ENCODE assay signal across 2 cellular contexts in the genomic region with DNA sequence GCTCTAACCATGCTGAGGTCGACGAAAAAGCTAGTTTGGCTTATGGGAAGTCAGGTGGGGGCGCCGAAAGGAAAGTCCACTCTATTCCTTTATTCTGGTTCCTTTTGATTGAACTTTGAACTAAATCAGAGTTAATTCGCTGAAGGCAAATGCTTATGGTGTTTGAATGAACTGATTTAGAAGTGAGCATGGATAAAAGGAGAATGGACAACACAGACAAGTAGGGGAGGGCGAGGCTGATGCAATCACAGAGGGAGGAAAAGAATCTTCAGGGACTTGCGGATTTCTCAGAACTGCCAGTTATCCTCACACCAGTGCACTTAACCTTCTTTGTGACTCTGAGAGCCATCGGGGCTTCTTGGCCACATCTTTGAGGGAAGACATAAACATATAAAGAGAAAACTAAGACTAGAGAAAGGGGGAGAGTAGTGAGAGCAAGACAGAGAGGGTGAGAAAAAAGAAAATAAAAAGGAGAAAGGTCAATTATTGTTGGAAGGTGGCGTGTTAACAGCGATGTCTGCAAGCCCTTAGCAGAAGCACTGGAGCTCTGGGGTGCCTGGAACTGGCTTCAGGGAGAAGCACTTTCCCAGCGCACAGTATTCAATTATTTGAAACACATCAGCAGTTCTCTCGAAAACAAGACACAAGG.
A peak's percentile ranks its signal among the peaks of the same experiment; 100 is the strongest.
TF ChIP-seq lines count a peak whose summit lies in the region.

No MANE protein-coding gene starts in this region.

TF ChIP-seq in HEK293, 187 proteins besides CTCF, POLR2A, EP300 and RAD21 (continued from another document and continues in another):
- 0 out of 2 replicates have a peak, but pooled peaks have one; percentile 39 for TF ChIP-seq TRIM28 (IDR thresholded peaks at IDR 0.05; ENCODE audit: borderline replicate concordance, low read length)
- TF ChIP-seq, protein P1, sequence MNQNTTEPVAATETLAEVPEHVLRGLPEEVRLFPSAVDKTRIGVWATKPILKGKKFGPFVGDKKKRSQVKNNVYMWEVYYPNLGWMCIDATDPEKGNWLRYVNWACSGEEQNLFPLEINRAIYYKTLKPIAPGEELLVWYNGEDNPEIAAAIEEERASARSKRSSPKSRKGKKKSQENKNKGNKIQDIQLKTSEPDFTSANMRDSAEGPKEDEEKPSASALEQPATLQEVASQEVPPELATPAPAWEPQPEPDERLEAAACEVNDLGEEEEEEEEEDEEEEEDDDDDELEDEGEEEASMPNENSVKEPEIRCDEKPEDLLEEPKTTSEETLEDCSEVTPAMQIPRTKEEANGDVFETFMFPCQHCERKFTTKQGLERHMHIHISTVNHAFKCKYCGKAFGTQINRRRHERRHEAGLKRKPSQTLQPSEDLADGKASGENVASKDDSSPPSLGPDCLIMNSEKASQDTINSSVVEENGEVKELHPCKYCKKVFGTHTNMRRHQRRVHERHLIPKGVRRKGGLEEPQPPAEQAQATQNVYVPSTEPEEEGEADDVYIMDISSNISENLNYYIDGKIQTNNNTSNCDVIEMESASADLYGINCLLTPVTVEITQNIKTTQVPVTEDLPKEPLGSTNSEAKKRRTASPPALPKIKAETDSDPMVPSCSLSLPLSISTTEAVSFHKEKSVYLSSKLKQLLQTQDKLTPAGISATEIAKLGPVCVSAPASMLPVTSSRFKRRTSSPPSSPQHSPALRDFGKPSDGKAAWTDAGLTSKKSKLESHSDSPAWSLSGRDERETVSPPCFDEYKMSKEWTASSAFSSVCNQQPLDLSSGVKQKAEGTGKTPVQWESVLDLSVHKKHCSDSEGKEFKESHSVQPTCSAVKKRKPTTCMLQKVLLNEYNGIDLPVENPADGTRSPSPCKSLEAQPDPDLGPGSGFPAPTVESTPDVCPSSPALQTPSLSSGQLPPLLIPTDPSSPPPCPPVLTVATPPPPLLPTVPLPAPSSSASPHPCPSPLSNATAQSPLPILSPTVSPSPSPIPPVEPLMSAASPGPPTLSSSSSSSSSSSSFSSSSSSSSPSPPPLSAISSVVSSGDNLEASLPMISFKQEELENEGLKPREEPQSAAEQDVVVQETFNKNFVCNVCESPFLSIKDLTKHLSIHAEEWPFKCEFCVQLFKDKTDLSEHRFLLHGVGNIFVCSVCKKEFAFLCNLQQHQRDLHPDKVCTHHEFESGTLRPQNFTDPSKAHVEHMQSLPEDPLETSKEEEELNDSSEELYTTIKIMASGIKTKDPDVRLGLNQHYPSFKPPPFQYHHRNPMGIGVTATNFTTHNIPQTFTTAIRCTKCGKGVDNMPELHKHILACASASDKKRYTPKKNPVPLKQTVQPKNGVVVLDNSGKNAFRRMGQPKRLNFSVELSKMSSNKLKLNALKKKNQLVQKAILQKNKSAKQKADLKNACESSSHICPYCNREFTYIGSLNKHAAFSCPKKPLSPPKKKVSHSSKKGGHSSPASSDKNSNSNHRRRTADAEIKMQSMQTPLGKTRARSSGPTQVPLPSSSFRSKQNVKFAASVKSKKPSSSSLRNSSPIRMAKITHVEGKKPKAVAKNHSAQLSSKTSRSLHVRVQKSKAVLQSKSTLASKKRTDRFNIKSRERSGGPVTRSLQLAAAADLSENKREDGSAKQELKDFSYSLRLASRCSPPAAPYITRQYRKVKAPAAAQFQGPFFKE (tag by site-specific recombination; IDR thresholded peaks at IDR 0.05; ENCODE audit: borderline replicate concordance) = no peak
- TF ChIP-seq, protein P2, sequence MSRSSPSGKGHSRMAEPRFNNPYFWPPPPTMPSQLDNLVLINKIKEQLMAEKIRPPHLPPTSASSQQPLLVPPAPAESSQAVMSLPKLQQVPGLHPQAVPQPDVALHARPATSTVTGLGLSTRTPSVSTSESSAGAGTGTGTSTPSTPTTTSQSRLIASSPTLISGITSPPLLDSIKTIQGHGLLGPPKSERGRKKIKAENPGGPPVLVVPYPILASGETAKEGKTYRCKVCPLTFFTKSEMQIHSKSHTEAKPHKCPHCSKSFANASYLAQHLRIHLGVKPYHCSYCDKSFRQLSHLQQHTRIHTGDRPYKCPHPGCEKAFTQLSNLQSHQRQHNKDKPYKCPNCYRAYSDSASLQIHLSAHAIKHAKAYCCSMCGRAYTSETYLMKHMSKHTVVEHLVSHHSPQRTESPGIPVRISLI (tag by site-specific recombination; IDR thresholded peaks at IDR 0.05) = no peak
- no peak for TF ChIP-seq ZNF843 (tag by site-specific recombination; IDR thresholded peaks at IDR 0.05)
- TF ChIP-seq GLI4 (tag by site-specific recombination; IDR thresholded peaks at IDR 0.05) = no peak
- TF ChIP-seq ZNF701 (tag by site-specific recombination; IDR thresholded peaks at IDR 0.05) = no peak
- TF ChIP-seq ZNF433 (tag by site-specific recombination; IDR thresholded peaks at IDR 0.05; ENCODE audit: low read depth) = no peak
- no peak for TF ChIP-seq ZBTB17 (tag by site-specific recombination; IDR thresholded peaks at IDR 0.05)
- no peak for TF ChIP-seq ZNF37A (tag by site-specific recombination; IDR thresholded peaks at IDR 0.05)
- TF ChIP-seq ZNF624 (tag by site-specific recombination; IDR thresholded peaks at IDR 0.05) = no peak
- TF ChIP-seq SETDB1 (IDR thresholded peaks at IDR 0.05; ENCODE audit: insufficient read length, low read length) = no peak
- no peak for TF ChIP-seq SP2 (tag by site-specific recombination; IDR thresholded peaks at IDR 0.05)
- TF ChIP-seq, protein P3, sequence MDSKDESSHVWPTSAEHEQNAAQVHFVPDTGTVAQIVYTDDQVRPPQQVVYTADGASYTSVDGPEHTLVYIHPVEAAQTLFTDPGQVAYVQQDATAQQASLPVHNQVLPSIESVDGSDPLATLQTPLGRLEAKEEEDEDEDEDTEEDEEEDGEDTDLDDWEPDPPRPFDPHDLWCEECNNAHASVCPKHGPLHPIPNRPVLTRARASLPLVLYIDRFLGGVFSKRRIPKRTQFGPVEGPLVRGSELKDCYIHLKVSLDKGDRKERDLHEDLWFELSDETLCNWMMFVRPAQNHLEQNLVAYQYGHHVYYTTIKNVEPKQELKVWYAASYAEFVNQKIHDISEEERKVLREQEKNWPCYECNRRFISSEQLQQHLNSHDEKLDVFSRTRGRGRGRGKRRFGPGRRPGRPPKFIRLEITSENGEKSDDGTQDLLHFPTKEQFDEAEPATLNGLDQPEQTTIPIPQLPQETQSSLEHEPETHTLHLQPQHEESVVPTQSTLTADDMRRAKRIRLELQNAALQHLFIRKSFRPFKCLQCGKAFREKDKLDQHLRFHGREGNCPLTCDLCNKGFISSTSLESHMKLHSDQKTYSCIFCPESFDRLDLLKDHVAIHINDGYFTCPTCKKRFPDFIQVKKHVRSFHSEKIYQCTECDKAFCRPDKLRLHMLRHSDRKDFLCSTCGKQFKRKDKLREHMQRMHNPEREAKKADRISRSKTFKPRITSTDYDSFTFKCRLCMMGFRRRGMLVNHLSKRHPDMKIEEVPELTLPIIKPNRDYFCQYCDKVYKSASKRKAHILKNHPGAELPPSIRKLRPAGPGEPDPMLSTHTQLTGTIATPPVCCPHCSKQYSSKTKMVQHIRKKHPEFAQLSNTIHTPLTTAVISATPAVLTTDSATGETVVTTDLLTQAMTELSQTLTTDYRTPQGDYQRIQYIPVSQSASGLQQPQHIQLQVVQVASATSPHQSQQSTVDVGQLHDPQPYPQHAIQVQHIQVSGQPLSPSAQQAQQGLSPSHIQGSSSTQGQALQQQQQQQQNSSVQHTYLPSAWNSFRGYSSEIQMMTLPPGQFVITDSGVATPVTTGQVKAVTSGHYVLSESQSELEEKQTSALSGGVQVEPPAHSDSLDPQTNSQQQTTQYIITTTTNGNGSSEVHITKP (tag by site-specific recombination; IDR thresholded peaks at IDR 0.05) = no peak
- no peak for TF ChIP-seq KLF7 (tag by site-specific recombination; IDR thresholded peaks at IDR 0.05; ENCODE audit: borderline replicate concordance)
- no peak for TF ChIP-seq WT1 (tag by site-specific recombination; IDR thresholded peaks at IDR 0.05)

TF ChIP-seq in K562, 482 proteins besides CTCF, POLR2A, EP300 and RAD21 (continued from another document and continues in another):
- TF ChIP-seq, protein P4, sequence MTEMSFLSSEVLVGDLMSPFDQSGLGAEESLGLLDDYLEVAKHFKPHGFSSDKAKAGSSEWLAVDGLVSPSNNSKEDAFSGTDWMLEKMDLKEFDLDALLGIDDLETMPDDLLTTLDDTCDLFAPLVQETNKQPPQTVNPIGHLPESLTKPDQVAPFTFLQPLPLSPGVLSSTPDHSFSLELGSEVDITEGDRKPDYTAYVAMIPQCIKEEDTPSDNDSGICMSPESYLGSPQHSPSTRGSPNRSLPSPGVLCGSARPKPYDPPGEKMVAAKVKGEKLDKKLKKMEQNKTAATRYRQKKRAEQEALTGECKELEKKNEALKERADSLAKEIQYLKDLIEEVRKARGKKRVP (CRISPR knock-in tag; IDR thresholded peaks at IDR 0.05) = peak; percentile 88
- TF ChIP-seq ZNF175 (CRISPR knock-in tag; IDR thresholded peaks at IDR 0.05; ENCODE audit: low read depth) (peak; percentile 71; the same call in 1 of the 2 replicates), CEBPG (CRISPR knock-in tag; IDR thresholded peaks at IDR 0.05) (peak; percentile 72), CEBPG (tag; conservative IDR thresholded peaks at IDR 0.05 in 1 of 2, IDR thresholded peaks at IDR 0.05 in 1 of 2) (peak; percentile 83 to 90), ZNF184 (CRISPR knock-in tag; IDR thresholded peaks at IDR 0.05) (no peak), SAP30 (IDR thresholded peaks at IDR 0.05; ENCODE audit: borderline replicate concordance, insufficient read depth, low read depth, low read length, poor library complexity, severe bottlenecking) (no peak), SNRNP70 (optimal IDR thresholded peaks at IDR 0.05; ENCODE audit: low read depth, low read length) (no peak), JUND (IDR thresholded peaks at IDR 0.05; ENCODE audit: borderline replicate concordance, low read depth, low read length) (peak; percentile 59), JUND (tag; IDR thresholded peaks at IDR 0.05; ENCODE audit: borderline replicate concordance, low read depth, low read length) (peak; percentile 12; the same call in 1 of the 3 replicates), CTBP1 (IDR thresholded peaks at IDR 0.05; ENCODE audit: borderline replicate concordance) (peak; percentile 25; the same call in 1 of the 2 replicates), SMARCA4 (IDR thresholded peaks at IDR 0.05) (peak; percentile 12; the same call in 1 of the 2 replicates), HDAC2 (IDR thresholded peaks at IDR 0.05) (no peak), ZNF584 (CRISPR knock-in tag; IDR thresholded peaks at IDR 0.05; ENCODE audit: low read depth) (0 out of 2 replicates have a peak, but pooled peaks have one; percentile 11), KDM1A (IDR thresholded peaks at IDR 0.05) (no peak), BACH1 (tag; IDR thresholded peaks at IDR 0.05) (peak; percentile 40; the same call in 1 of the 2 replicates), MXI1 (IDR thresholded peaks at IDR 0.05; ENCODE audit: low read depth, low read length) (no peak), SMAD4 (CRISPR knock-in tag; conservative IDR thresholded peaks at IDR 0.05) (peak; percentile 44; the same call in 1 of the 2 replicates), KLF6 (CRISPR knock-in tag; IDR thresholded peaks at IDR 0.05; ENCODE audit: borderline replicate concordance) (0 out of 2 replicates have a peak, but pooled peaks have one; percentile 24), MECOM (CRISPR knock-in tag; IDR thresholded peaks at IDR 0.05) (peak; percentile 26; the same call in 1 of the 2 replicates), NR2C2 (CRISPR knock-in tag; IDR thresholded peaks at IDR 0.05) (no peak), NR2C2 (tag; IDR thresholded peaks at IDR 0.05) (peak; percentile 42; the same call in 1 of the 2 replicates), ZSCAN32 (CRISPR knock-in tag; IDR thresholded peaks at IDR 0.05) (peak; percentile 76), RCOR1 (IDR thresholded peaks at IDR 0.05; ENCODE audit: borderline replicate concordance in 1 of 2, low read depth in 2 of 2, low read length in 2 of 2) (peak in 1 of 2 experiments; percentile 73; a peak in 2 of 4 replicates)
- TF ChIP-seq, protein P5, sequence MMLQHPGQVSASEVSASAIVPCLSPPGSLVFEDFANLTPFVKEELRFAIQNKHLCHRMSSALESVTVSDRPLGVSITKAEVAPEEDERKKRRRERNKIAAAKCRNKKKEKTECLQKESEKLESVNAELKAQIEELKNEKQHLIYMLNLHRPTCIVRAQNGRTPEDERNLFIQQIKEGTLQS (IDR thresholded peaks at IDR 0.05) = peak; percentile 88
- TF ChIP-seq, protein P5 (CRISPR knock-in tag; conservative IDR thresholded peaks at IDR 0.05) = no peak
- TF ChIP-seq, protein P6, sequence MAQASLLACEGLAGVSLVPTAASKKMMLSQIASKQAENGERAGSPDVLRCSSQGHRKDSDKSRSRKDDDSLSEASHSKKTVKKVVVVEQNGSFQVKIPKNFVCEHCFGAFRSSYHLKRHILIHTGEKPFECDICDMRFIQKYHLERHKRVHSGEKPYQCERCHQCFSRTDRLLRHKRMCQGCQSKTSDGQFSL (CRISPR knock-in tag; IDR thresholded peaks at IDR 0.05) = no peak
- TF ChIP-seq, protein P6 (tag; IDR thresholded peaks at IDR 0.05) = no peak
- TF ChIP-seq, protein P7, sequence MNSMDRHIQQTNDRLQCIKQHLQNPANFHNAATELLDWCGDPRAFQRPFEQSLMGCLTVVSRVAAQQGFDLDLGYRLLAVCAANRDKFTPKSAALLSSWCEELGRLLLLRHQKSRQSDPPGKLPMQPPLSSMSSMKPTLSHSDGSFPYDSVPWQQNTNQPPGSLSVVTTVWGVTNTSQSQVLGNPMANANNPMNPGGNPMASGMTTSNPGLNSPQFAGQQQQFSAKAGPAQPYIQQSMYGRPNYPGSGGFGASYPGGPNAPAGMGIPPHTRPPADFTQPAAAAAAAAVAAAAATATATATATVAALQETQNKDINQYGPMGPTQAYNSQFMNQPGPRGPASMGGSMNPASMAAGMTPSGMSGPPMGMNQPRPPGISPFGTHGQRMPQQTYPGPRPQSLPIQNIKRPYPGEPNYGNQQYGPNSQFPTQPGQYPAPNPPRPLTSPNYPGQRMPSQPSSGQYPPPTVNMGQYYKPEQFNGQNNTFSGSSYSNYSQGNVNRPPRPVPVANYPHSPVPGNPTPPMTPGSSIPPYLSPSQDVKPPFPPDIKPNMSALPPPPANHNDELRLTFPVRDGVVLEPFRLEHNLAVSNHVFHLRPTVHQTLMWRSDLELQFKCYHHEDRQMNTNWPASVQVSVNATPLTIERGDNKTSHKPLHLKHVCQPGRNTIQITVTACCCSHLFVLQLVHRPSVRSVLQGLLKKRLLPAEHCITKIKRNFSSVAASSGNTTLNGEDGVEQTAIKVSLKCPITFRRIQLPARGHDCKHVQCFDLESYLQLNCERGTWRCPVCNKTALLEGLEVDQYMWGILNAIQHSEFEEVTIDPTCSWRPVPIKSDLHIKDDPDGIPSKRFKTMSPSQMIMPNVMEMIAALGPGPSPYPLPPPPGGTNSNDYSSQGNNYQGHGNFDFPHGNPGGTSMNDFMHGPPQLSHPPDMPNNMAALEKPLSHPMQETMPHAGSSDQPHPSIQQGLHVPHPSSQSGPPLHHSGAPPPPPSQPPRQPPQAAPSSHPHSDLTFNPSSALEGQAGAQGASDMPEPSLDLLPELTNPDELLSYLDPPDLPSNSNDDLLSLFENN (IDR thresholded peaks at IDR 0.05; ENCODE audit: low read depth in 2 of 2, low read length in 2 of 2) = no peak
- TF ChIP-seq, protein P8, sequence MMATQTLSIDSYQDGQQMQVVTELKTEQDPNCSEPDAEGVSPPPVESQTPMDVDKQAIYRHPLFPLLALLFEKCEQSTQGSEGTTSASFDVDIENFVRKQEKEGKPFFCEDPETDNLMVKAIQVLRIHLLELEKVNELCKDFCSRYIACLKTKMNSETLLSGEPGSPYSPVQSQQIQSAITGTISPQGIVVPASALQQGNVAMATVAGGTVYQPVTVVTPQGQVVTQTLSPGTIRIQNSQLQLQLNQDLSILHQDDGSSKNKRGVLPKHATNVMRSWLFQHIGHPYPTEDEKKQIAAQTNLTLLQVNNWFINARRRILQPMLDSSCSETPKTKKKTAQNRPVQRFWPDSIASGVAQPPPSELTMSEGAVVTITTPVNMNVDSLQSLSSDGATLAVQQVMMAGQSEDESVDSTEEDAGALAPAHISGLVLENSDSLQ (IDR thresholded peaks at IDR 0.05) = peak; percentile 47; the same call in 1 of the 2 replicates
